Comparison of ENCODE assay signal across 8 cellular contexts in genomic region chr12:108857158-108857407, GRCh38. TPM values are rescaled to one million over a fixed set of nuclear protein-coding genes. Genes with fewer than 3 reads are reported as not detected.
DNase-seq lines count a peak whose midpoint lies in the region; ATAC-seq, FAIRE-seq and TF ChIP-seq lines count a peak whose summit lies in the region.

No MANE protein-coding gene starts in this region.

- ATAC-seq in omental fat pad (ENCODE audit: low FRiP score): peak; percentile 6

- H4K20me1 ChIP-seq in OCI-LY3 (ENCODE audit: insufficient read depth, low read length): peaks cover 19% of the 10 kb centered on the region; the same call in 1 of the 2 replicates

- peak overlapping the region; percentile 81 for H3K4me3 ChIP-seq in OCI-LY3 (ENCODE audit: low read length)

- H3K27me3 ChIP-seq in OCI-LY3 (ENCODE audit: low read depth, low read length): peaks cover 14% of the 10 kb centered on the region

- H3K9me3 ChIP-seq in OCI-LY3 (ENCODE audit: insufficient read depth, low read length): peaks cover 5% of the 10 kb centered on the region; the same call in 1 of the 2 replicates

- DNase-seq in GM19239 (ENCODE audit: insufficient read length, low spot score) (no peak), epithelial cell of prostate (ENCODE audit: low read depth, low spot score) (no peak), omental fat pad (ENCODE audit: low spot score) (no peak), inferior parietal cortex (ENCODE audit: extremely low spot score) (no peak), hepatic stellate cell (ENCODE audit: low spot score) (no peak), NK-92 (lab: John Stamatoyannopoulos, UW; ENCODE audit: unreplicated experiment) (no peak)
- DNase-seq in stimulated activated CD8-positive, alpha-beta memory T cell treated with anti-CD3 and anti-CD28 coated beads, Interleukin-4, amount 100 ng/mL, for 48 hours: no peak

- H2AFZ ChIP-seq in OCI-LY3 (ENCODE audit: low read depth, low read length): no peak overlapping the region

- H3K4me2 ChIP-seq in OCI-LY3 (ENCODE audit: low read length): peak overlapping the region; percentile 84

- TF ChIP-seq CTCF in OCI-LY3 (IDR thresholded peaks at IDR 0.05; ENCODE audit: low read depth, low read length) (no peak), omental fat pad (IDR thresholded peaks at IDR 0.05) (no peak)

- peaks cover 9% of the 10 kb centered on the region for H3K36me3 ChIP-seq in OCI-LY3 (replicated peaks; ENCODE audit: low read depth, low read length)

- no peak overlapping the region for H3K27ac ChIP-seq in OCI-LY3 (ENCODE audit: low read length)
- H3K27ac ChIP-seq in epithelial cell of prostate: peak overlapping the region; percentile 95

- H3K79me2 ChIP-seq in OCI-LY3 (ENCODE audit: low read length): peaks cover 33% of the 10 kb centered on the region

- peak overlapping the region; percentile 74 for H3K9ac ChIP-seq in OCI-LY3 (ENCODE audit: low read length)

- peaks cover 57% of the 10 kb centered on the region for H3K4me1 ChIP-seq in OCI-LY3 (ENCODE audit: low read length)

- FAIRE-seq in GM19239 (lab: Jason Lieb, UNC): peak; percentile 21

RNA-seq across cellular contexts. Expression of gene SSH1, which starts 0.3 kb away (rescaled TPM):
- total RNA-seq in omental fat pad: 10 to 100 TPM; 16.4 to 26.5 (median 22.0) TPM

RNA-seq across cellular contexts. Expression of gene DAO, which starts 22.8 kb away (rescaled TPM):
- not detected for total RNA-seq in omental fat pad
